In the genomic region with DNA sequence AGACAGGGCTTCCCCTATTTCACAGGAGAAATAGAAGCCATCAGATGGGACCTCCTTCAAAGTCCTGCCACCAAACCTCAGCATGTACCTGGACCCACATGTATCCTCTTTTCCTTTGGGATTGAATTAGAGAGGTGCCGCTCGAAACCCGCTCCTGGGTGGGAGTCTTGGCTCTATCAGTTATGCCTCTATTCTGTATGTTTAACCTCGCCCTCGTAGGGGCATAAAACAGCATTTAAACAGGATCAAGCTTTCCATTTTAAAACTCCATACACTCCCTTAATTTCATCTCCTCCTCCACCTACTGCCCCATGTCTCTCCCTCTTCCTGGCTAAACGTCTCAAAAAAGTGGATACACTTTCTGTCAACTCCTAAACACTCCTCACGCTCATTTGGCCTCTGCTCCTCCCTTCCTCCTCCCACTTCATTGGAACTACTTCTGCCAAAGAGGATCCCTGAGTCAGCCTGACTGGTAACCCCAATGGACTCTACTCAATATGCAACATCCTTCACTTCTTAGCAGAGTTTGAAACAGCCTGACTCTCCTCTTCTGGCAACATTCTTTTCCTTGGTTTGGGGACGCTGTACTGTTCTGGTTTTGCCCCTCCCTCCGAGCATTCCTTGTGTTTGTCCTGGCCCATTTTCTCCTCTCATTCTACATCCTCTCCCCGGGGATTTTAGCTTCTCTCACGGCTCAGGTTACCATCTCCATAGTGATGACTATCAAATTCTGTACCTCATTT, we compare ENCODE assay signal across 1 cellular context.
TF ChIP-seq lines count a peak whose summit lies in the region.

No MANE protein-coding gene starts in this region.

TF ChIP-seq in K562, 482 proteins besides CTCF, POLR2A, EP300 and RAD21 (continued from another document and continues in another):
- TF ChIP-seq, protein P1, sequence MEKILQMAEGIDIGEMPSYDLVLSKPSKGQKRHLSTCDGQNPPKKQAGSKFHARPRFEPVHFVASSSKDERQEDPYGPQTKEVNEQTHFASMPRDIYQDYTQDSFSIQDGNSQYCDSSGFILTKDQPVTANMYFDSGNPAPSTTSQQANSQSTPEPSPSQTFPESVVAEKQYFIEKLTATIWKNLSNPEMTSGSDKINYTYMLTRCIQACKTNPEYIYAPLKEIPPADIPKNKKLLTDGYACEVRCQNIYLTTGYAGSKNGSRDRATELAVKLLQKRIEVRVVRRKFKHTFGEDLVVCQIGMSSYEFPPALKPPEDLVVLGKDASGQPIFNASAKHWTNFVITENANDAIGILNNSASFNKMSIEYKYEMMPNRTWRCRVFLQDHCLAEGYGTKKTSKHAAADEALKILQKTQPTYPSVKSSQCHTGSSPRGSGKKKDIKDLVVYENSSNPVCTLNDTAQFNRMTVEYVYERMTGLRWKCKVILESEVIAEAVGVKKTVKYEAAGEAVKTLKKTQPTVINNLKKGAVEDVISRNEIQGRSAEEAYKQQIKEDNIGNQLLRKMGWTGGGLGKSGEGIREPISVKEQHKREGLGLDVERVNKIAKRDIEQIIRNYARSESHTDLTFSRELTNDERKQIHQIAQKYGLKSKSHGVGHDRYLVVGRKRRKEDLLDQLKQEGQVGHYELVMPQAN (IDR thresholded peaks at IDR 0.05; ENCODE audit: borderline replicate concordance), result peak; percentile 55; the same call in 1 of the 2 replicates
- TF ChIP-seq STAG1 (CRISPR knock-in tag; IDR thresholded peaks at IDR 0.05; ENCODE audit: borderline replicate concordance) (no peak), CEBPG (CRISPR knock-in tag; IDR thresholded peaks at IDR 0.05) (no peak), CEBPG (tag; conservative IDR thresholded peaks at IDR 0.05 in 1 of 2, IDR thresholded peaks at IDR 0.05 in 1 of 2) (no peak; a peak in 1 of 4 replicates), TBP (optimal IDR thresholded peaks at IDR 0.05; ENCODE audit: low read depth, low read length) (no peak), NR3C1 (CRISPR knock-in tag; IDR thresholded peaks at IDR 0.05) (no peak), SIRT6 (IDR thresholded peaks at IDR 0.05; ENCODE audit: low read depth, low read length) (no peak), TAF7 (tag; IDR thresholded peaks at IDR 0.05) (no peak), SMAD2 (IDR thresholded peaks at IDR 0.05; ENCODE audit: low read depth, low read length) (no peak), IFI16 (CRISPR knock-in tag; IDR thresholded peaks at IDR 0.05) (no peak), ELF4 (CRISPR knock-in tag; IDR thresholded peaks at IDR 0.05) (peak; percentile 87), CXXC5 (CRISPR knock-in tag; IDR thresholded peaks at IDR 0.05) (peak; percentile 43), RFX1 (IDR thresholded peaks at IDR 0.05) (no peak), ARID1B (IDR thresholded peaks at IDR 0.05) (peak; percentile 81), ZKSCAN1 (IDR thresholded peaks at IDR 0.05; ENCODE audit: low read depth, low read length) (no peak), ZNF778 (CRISPR knock-in tag; IDR thresholded peaks at IDR 0.05) (no peak), SRSF3 (IDR thresholded peaks at IDR 0.05; ENCODE audit: insufficient read depth, low read length) (no peak), TCFL5 (CRISPR knock-in tag; conservative IDR thresholded peaks at IDR 0.05) (no peak), ZNF76 (CRISPR knock-in tag; IDR thresholded peaks at IDR 0.05; ENCODE audit: borderline replicate concordance) (no peak), PML (IDR thresholded peaks at IDR 0.05; ENCODE audit: low read length) (no peak), ATF7 (IDR thresholded peaks at IDR 0.05) (0 out of 2 replicates have a peak, but pooled peaks have one; percentile 43), ZNF551 (CRISPR knock-in tag; IDR thresholded peaks at IDR 0.05) (no peak), HDAC3 (IDR thresholded peaks at IDR 0.05; ENCODE audit: borderline replicate concordance, partially characterized antibody) (no peak), BRD9 (IDR thresholded peaks at IDR 0.05; ENCODE audit: low read depth, partially characterized antibody) (peak; percentile 81), CREM (IDR thresholded peaks at IDR 0.05; ENCODE audit: low read depth) (no peak), CBX3 (IDR thresholded peaks at IDR 0.05; ENCODE audit: borderline replicate concordance in 1 of 2, low read length in 2 of 2) (peak in 1 of 2 experiments; percentile 71; a peak in 1 of 3 replicates), BDP1 (IDR thresholded peaks at IDR 0.05; ENCODE audit: insufficient read depth, insufficient read length) (no peak), MEF2D (tag; conservative IDR thresholded peaks at IDR 0.05; ENCODE audit: low read depth) (no peak), CCAR2 (IDR thresholded peaks at IDR 0.05; ENCODE audit: low read depth, low read length) (no peak), YBX1 (IDR thresholded peaks at IDR 0.05) (peak; percentile 76; the same call in 1 of the 2 replicates)
- TF ChIP-seq, protein P2, sequence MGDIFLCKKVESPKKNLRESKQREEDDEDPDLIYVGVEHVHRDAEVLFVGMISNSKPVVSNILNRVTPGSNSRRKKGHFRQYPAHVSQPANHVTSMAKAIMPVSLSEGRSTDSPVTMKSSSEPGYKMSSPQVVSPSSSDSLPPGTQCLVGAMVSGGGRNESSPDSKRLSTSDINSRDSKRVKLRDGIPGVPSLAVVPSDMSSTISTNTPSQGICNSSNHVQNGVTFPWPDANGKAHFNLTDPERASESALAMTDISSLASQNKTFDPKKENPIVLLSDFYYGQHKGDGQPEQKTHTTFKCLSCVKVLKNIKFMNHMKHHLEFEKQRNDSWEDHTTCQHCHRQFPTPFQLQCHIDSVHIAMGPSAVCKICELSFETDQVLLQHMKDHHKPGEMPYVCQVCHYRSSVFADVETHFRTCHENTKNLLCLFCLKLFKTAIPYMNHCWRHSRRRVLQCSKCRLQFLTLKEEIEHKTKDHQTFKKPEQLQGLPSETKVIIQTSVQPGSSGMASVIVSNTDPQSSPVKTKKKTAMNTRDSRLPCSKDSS (IDR thresholded peaks at IDR 0.05; ENCODE audit: low read depth, partially characterized antibody), result no peak
- TF ChIP-seq, protein P3, sequence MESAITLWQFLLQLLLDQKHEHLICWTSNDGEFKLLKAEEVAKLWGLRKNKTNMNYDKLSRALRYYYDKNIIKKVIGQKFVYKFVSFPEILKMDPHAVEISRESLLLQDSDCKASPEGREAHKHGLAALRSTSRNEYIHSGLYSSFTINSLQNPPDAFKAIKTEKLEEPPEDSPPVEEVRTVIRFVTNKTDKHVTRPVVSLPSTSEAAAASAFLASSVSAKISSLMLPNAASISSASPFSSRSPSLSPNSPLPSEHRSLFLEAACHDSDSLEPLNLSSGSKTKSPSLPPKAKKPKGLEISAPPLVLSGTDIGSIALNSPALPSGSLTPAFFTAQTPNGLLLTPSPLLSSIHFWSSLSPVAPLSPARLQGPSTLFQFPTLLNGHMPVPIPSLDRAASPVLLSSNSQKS (CRISPR knock-in tag; IDR thresholded peaks at IDR 0.05), result no peak
- TF ChIP-seq, protein P4, sequence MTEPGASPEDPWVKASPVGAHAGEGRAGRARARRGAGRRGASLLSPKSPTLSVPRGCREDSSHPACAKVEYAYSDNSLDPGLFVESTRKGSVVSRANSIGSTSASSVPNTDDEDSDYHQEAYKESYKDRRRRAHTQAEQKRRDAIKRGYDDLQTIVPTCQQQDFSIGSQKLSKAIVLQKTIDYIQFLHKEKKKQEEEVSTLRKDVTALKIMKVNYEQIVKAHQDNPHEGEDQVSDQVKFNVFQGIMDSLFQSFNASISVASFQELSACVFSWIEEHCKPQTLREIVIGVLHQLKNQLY (CRISPR knock-in tag; conservative IDR thresholded peaks at IDR 0.05), result no peak
- TF ChIP-seq, protein P5, sequence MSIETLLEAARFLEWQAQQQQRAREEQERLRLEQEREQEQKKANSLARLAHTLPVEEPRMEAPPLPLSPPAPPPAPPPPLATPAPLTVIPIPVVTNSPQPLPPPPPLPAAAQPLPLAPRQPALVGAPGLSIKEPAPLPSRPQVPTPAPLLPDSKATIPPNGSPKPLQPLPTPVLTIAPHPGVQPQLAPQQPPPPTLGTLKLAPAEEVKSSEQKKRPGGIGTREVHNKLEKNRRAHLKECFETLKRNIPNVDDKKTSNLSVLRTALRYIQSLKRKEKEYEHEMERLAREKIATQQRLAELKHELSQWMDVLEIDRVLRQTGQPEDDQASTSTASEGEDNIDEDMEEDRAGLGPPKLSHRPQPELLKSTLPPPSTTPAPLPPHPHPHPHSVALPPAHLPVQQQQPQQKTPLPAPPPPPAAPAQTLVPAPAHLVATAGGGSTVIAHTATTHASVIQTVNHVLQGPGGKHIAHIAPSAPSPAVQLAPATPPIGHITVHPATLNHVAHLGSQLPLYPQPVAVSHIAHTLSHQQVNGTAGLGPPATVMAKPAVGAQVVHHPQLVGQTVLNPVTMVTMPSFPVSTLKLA (conservative IDR thresholded peaks at IDR 0.05), result no peak
- TF ChIP-seq, protein P6, sequence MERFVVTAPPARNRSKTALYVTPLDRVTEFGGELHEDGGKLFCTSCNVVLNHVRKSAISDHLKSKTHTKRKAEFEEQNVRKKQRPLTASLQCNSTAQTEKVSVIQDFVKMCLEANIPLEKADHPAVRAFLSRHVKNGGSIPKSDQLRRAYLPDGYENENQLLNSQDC (CRISPR knock-in tag; IDR thresholded peaks at IDR 0.05), result peak; percentile 38; the same call in 1 of the 2 replicates
- TF ChIP-seq, protein P7, sequence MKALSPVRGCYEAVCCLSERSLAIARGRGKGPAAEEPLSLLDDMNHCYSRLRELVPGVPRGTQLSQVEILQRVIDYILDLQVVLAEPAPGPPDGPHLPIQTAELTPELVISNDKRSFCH (CRISPR knock-in tag; IDR thresholded peaks at IDR 0.05), result 0 out of 2 replicates have a peak, but pooled peaks have one; percentile 4
- TF ChIP-seq, protein P7 (tag; IDR thresholded peaks at IDR 0.05), result no peak
- TF ChIP-seq, protein P8, sequence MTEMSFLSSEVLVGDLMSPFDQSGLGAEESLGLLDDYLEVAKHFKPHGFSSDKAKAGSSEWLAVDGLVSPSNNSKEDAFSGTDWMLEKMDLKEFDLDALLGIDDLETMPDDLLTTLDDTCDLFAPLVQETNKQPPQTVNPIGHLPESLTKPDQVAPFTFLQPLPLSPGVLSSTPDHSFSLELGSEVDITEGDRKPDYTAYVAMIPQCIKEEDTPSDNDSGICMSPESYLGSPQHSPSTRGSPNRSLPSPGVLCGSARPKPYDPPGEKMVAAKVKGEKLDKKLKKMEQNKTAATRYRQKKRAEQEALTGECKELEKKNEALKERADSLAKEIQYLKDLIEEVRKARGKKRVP (CRISPR knock-in tag; IDR thresholded peaks at IDR 0.05), result 0 out of 2 replicates have a peak, but pooled peaks have one; percentile 40
- TF ChIP-seq, protein P9, sequence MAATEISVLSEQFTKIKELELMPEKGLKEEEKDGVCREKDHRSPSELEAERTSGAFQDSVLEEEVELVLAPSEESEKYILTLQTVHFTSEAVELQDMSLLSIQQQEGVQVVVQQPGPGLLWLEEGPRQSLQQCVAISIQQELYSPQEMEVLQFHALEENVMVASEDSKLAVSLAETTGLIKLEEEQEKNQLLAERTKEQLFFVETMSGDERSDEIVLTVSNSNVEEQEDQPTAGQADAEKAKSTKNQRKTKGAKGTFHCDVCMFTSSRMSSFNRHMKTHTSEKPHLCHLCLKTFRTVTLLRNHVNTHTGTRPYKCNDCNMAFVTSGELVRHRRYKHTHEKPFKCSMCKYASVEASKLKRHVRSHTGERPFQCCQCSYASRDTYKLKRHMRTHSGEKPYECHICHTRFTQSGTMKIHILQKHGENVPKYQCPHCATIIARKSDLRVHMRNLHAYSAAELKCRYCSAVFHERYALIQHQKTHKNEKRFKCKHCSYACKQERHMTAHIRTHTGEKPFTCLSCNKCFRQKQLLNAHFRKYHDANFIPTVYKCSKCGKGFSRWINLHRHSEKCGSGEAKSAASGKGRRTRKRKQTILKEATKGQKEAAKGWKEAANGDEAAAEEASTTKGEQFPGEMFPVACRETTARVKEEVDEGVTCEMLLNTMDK (IDR thresholded peaks at IDR 0.05; ENCODE audit: borderline replicate concordance, insufficient read depth, low read depth, low read length, poor library complexity, severe bottlenecking), result no peak
- TF ChIP-seq, protein P10, sequence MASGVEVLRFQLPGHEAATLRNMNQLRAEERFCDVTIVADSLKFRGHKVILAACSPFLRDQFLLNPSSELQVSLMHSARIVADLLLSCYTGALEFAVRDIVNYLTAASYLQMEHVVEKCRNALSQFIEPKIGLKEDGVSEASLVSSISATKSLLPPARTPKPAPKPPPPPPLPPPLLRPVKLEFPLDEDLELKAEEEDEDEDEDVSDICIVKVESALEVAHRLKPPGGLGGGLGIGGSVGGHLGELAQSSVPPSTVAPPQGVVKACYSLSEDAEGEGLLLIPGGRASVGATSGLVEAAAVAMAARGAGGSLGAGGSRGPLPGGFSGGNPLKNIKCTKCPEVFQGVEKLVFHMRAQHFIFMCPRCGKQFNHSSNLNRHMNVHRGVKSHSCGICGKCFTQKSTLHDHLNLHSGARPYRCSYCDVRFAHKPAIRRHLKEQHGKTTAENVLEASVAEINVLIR (CRISPR knock-in tag; IDR thresholded peaks at IDR 0.05), result no peak; the same call in 1 of the 2 replicates
- TF ChIP-seq, protein P11, sequence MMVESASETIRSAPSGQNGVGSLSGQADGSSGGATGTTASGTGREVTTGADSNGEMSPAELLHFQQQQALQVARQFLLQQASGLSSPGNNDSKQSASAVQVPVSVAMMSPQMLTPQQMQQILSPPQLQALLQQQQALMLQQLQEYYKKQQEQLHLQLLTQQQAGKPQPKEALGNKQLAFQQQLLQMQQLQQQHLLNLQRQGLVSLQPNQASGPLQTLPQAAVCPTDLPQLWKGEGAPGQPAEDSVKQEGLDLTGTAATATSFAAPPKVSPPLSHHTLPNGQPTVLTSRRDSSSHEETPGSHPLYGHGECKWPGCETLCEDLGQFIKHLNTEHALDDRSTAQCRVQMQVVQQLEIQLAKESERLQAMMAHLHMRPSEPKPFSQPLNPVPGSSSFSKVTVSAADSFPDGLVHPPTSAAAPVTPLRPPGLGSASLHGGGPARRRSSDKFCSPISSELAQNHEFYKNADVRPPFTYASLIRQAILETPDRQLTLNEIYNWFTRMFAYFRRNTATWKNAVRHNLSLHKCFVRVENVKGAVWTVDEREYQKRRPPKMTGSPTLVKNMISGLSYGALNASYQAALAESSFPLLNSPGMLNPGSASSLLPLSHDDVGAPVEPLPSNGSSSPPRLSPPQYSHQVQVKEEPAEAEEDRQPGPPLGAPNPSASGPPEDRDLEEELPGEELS (CRISPR knock-in tag; IDR thresholded peaks at IDR 0.05; ENCODE audit: borderline replicate concordance), result no peak
- TF ChIP-seq, protein P12, sequence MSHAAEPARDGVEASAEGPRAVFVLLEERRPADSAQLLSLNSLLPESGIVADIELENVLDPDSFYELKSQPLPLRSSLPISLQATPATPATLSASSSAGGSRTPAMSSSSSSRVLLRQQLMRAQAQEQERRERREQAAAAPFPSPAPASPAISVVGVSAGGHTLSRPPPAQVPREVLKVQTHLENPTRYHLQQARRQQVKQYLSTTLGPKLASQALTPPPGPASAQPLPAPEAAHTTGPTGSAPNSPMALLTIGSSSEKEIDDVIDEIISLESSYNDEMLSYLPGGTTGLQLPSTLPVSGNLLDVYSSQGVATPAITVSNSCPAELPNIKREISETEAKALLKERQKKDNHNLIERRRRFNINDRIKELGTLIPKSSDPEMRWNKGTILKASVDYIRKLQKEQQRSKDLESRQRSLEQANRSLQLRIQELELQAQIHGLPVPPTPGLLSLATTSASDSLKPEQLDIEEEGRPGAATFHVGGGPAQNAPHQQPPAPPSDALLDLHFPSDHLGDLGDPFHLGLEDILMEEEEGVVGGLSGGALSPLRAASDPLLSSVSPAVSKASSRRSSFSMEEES (CRISPR knock-in tag; IDR thresholded peaks at IDR 0.05), result no peak
- TF ChIP-seq, protein P13, sequence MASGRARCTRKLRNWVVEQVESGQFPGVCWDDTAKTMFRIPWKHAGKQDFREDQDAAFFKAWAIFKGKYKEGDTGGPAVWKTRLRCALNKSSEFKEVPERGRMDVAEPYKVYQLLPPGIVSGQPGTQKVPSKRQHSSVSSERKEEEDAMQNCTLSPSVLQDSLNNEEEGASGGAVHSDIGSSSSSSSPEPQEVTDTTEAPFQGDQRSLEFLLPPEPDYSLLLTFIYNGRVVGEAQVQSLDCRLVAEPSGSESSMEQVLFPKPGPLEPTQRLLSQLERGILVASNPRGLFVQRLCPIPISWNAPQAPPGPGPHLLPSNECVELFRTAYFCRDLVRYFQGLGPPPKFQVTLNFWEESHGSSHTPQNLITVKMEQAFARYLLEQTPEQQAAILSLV (tag; IDR thresholded peaks at IDR 0.05), result no peak
